ENCODE assay signal across 21 cellular contexts in the genomic region with DNA sequence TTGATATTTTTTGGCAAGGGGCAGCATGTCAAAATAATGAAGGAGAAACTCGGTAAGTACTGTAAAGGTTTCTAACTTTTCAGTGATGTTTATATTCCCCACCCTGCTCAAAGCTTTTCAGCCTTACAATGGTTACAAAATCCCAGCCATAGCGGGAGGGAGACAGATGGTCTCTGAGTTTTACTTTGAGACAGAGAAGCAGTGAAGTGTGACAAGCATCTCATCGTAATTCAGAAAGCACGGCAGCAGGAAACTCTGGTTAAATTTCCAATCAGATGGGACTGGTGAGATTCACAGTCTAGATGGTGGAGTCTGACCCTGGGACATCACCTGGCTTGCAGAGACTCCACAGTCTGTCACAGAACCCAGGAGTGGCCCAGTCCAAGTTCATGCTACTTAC.
"Had no signal": no experiment of that assay in that cellular context is flagged by ENCODE, and none has a peak within 500 bp of the region (broad histone marks: within the 10 kb centered on the region; RNA-seq: fewer than 3 reads in every experiment).

No MANE protein-coding gene starts in this region.

- DNase-seq: activated CD4-positive, alpha-beta T cell treated with anti-CD3 and anti-CD28 coated beads for 1 hour; activated CD4-positive, alpha-beta T cell treated with anti-CD3 and anti-CD28 coated beads, Interleukin-2, amount 50 U/mL, for 1 hour; activated CD8-positive, alpha-beta T cell treated with anti-CD3 and anti-CD28 coated beads, Interleukin-2, amount 10 ng/mL, durations not matched to agents 7 days and 5 days; activated gamma-delta T cell treated with Interleukin-2 at 50 U/mL for 16 hours; aorta; effector CD8-positive, alpha-beta T cell; erythroblast; foreskin fibroblast; hippocampal formation; kidney glomerular epithelial cell; ovary; stimulated activated CD4-positive, alpha-beta T cell treated with anti-CD3 and anti-CD28 coated beads, Interleukin-4, amount 100 ng/mL, for 4 hours; substantia nigra; thyroid gland had no signal

- H3K27me3 Mint-ChIP-seq: brain; dendritic cell treated with granulocyte-macrophage colony-stimulating factor and Interleukin-4, amounts not matched to agents 40 ng/mL and 50 ng/mL, for 4 days; stimulated activated naive CD8-positive, alpha-beta T cell treated with anti-CD3 and anti-CD28 coated beads, Interleukin-15, Interleukin-2, amounts not matched to agents 100 ng/mL and 50 ng/mL, for 24 hours had no signal

- H3K27ac Mint-ChIP-seq: activated T-helper 1 cell treated with anti-CD3 and anti-CD28 coated beads, Interleukin-12 subunit alpha, Interleukin-12 subunit beta, Interleukin-2, Interleukin-4 antibody, amounts not matched to agents 30 ng/mL and 10 ng/mL and 1 ng/mL, durations not matched to agents 14 hours and 24 hours and 36 hours; dendritic cell treated with granulocyte-macrophage colony-stimulating factor and Interleukin-4, amounts not matched to agents 40 ng/mL and 50 ng/mL, for 4 days; nephron had no signal

- H3K4me3 Mint-ChIP-seq: activated CD8-positive, alpha-beta T cell treated with anti-CD3 and anti-CD28 coated beads, Interleukin-2, amount 10 ng/mL, durations not matched to agents 7 days and 5 days; activated T-helper 1 cell treated with anti-CD3 and anti-CD28 coated beads, Interleukin-12 subunit alpha, Interleukin-12 subunit beta, Interleukin-2, Interleukin-4 antibody, amounts not matched to agents 30 ng/mL and 10 ng/mL and 1 ng/mL, durations not matched to agents 14 hours and 24 hours and 36 hours; brain; dendritic cell treated with granulocyte-macrophage colony-stimulating factor and Interleukin-4, amounts not matched to agents 40 ng/mL and 50 ng/mL, for 4 days; nephron; stimulated activated naive CD8-positive, alpha-beta T cell treated with anti-CD3 and anti-CD28 coated beads, Interleukin-15, Interleukin-2, amounts not matched to agents 100 ng/mL and 50 ng/mL, for 24 hours; T-helper 2 cell treated with Interferon-gamma antibody and Interleukin-4, amounts not matched to agents 5 μg/mL and 100 μg/mL, for 36 hours had no signal

- H3K36me3 Mint-ChIP-seq: brain had no signal

- H3K4me1 Mint-ChIP-seq: brain, nephron had no signal

- ATAC-seq: activated CD8-positive, alpha-beta T cell treated with anti-CD3 and anti-CD28 coated beads, Interleukin-2, amount 10 ng/mL, durations not matched to agents 7 days and 5 days; activated naive CD4-positive, alpha-beta T cell treated with anti-CD3 and anti-CD28 coated beads, Interleukin-2, amount 50 U/mL, for 72 hours had no signal

- H3K9me3 Mint-ChIP-seq: activated naive CD4-positive, alpha-beta T cell treated with anti-CD3 and anti-CD28 coated beads, Interleukin-2, amount 50 U/mL, for 72 hours; activated T-helper 1 cell treated with anti-CD3 and anti-CD28 coated beads, Interleukin-12 subunit alpha, Interleukin-12 subunit beta, Interleukin-2, Interleukin-4 antibody, amounts not matched to agents 30 ng/mL and 10 ng/mL and 1 ng/mL, durations not matched to agents 14 hours and 24 hours and 36 hours; dendritic cell treated with granulocyte-macrophage colony-stimulating factor and Interleukin-4, amounts not matched to agents 40 ng/mL and 50 ng/mL, for 4 days; nephron; stimulated activated naive CD8-positive, alpha-beta T cell treated with anti-CD3 and anti-CD28 coated beads, Interleukin-15, Interleukin-2, amounts not matched to agents 100 ng/mL and 50 ng/mL, for 24 hours; T-helper 2 cell treated with Interferon-gamma antibody and Interleukin-4, amounts not matched to agents 5 μg/mL and 100 μg/mL, for 36 hours had no signal
